ENCODE assay signal across 23 cellular contexts in genomic region chr6:56799966-56800365, GRCh38.
"Had no signal": no experiment of that assay in that cellular context is flagged by ENCODE, and none has a peak within 500 bp of the region (broad histone marks: within the 10 kb centered on the region; RNA-seq: fewer than 3 reads in every experiment).

No MANE protein-coding gene starts in this region.

- H3K9me3 Mint-ChIP-seq: naive thymus-derived CD8-positive, alpha-beta T cell; neural crest cell had no signal

- H3K36me3 Mint-ChIP-seq: naive thymus-derived CD8-positive, alpha-beta T cell had no signal

- ATAC-seq: esophagus mucosa; heart right ventricle; naive thymus-derived CD8-positive, alpha-beta T cell had no signal

- DNase-seq: cortex of kidney; dorsolateral prefrontal cortex; effector CD8-positive, alpha-beta T cell; heart right ventricle; hypothalamus; kidney glomerular epithelial cell; mammary epithelial cell; naive thymus-derived CD8-positive, alpha-beta T cell; posterior cingulate gyrus; sigmoid colon; small intestine; stimulated activated CD4-positive, alpha-beta T cell treated with anti-CD3 and anti-CD28 coated beads, Interleukin-12 subunit alpha, Interleukin-12 subunit beta, amount 100 ng/mL, for 4 hours; stimulated activated naive CD4-positive, alpha-beta T cell; stomach; substantia nigra; transverse colon had no signal

- FAIRE-seq: endometrium, frontal cortex, islet of Langerhans, small intestine had no signal

- H3K27me3 ChIP-seq: dorsolateral prefrontal cortex, heart right ventricle, right atrium auricular region, sigmoid colon, stomach, transverse colon had no signal

- H3K9me3 ChIP-seq: heart right ventricle, right atrium auricular region, sigmoid colon, stomach, thoracic aorta, transverse colon had no signal

- H3K4me1 Mint-ChIP-seq: naive thymus-derived CD8-positive, alpha-beta T cell had no signal

- H3K27ac Mint-ChIP-seq: naive thymus-derived CD8-positive, alpha-beta T cell had no signal

- H3K36me3 ChIP-seq: heart right ventricle, right atrium auricular region, sigmoid colon, stomach, thoracic aorta, transverse colon had no signal

- H3K4me3 Mint-ChIP-seq: naive thymus-derived CD8-positive, alpha-beta T cell; neural crest cell had no signal

- H3K27ac ChIP-seq: sigmoid colon, stomach, thoracic aorta, transverse colon had no signal

- H3K4me3 ChIP-seq: dorsolateral prefrontal cortex, heart right ventricle, right atrium auricular region, sigmoid colon, stomach, thoracic aorta, transverse colon had no signal
